Comparison of ENCODE assay signal across 18 cellular contexts in the genomic region with DNA sequence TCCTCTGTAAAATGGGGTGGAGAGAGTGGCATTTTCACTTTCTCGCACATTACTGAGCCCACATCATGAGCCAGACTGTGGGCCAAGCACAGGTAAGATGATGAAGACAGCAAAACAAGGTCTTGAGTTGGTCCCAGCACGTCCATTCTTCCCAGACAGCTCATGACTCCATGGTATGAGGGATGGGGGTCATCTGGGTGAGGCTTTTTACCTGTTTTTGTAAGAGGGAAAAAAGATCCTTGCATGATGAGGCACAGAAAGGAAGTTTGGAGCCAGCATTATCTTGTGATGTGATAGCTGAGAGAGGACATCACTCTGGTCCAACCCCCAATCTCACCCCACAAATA. TPM values are rescaled to one million over a fixed set of nuclear protein-coding genes. Genes with fewer than 3 reads are reported as not detected.
DNase-seq lines count a peak whose midpoint lies in the region; ATAC-seq, FAIRE-seq and TF ChIP-seq lines count a peak whose summit lies in the region.
"Had no signal": no experiment of that assay in that cellular context is flagged by ENCODE, and none has a peak within 500 bp of the region (broad histone marks: within the 10 kb centered on the region; RNA-seq: fewer than 3 reads in every experiment).

No MANE protein-coding gene starts in this region.

- TF ChIP-seq POLR2A in GM12892 (IDR thresholded peaks at IDR 0.05; ENCODE audit: low read depth, low read length) = no peak

- no peak overlapping the region for H3K23ac ChIP-seq in trophoblast cell (ENCODE audit: low read length)

- H4K8ac ChIP-seq in trophoblast cell (ENCODE audit: low read depth, low read length) = no peak overlapping the region

- H3K27ac ChIP-seq in coronary artery (peak overlapping the region; percentile 89 to 90), trophoblast cell (ENCODE audit: low read depth, low read length) (no peak overlapping the region)
- H3K27ac ChIP-seq: GM23248 had no signal

- H2AFZ ChIP-seq in trophoblast cell (ENCODE audit: insufficient read depth, low read length, poor library complexity) = no peak overlapping the region
- H2AFZ ChIP-seq: GM23248 had no signal

- no peak overlapping the region for H3K9ac ChIP-seq in trophoblast cell (ENCODE audit: low read length)
- H3K9ac ChIP-seq: GM23248 had no signal

- H2BK12ac ChIP-seq in trophoblast cell (ENCODE audit: low read length) = no peak overlapping the region

- no peaks in the 10 kb centered on the region for H3K27me3 ChIP-seq in trophoblast cell (ENCODE audit: insufficient read depth, low read length)
- H3K27me3 ChIP-seq: MG63 had no signal

- no peaks in the 10 kb centered on the region for H3K79me1 ChIP-seq in trophoblast cell (ENCODE audit: low read length)

- no peak overlapping the region for H3K4me2 ChIP-seq in trophoblast cell (ENCODE audit: low read length)

- no peak for FAIRE-seq in GM12892 (lab: Jason Lieb, UNC)
- FAIRE-seq: A204.1, GM19239 had no signal

- H3K4me1 ChIP-seq in trophoblast cell (ENCODE audit: control insufficient read depth in 1 of 2, insufficient read depth in 2 of 2, low read length in 2 of 2) = peaks cover 2 to 11% of the 10 kb centered on the region in 2 experiments

- H2BK120ac ChIP-seq in trophoblast cell (ENCODE audit: insufficient read depth, low read length, poor library complexity) = no peak overlapping the region

- ATAC-seq in Right ventricle myocardium inferior (no peak), left ventricle myocardium superior (no peak), HG02884 (IDR thresholded peaks at IDR 0.05; ENCODE audit: unreplicated experiment) (no peak), HG02588 (IDR thresholded peaks at IDR 0.05; ENCODE audit: unreplicated experiment) (no peak)

- H4K12ac ChIP-seq in trophoblast cell (ENCODE audit: low read depth, low read length) = no peak overlapping the region

- H3K4ac ChIP-seq in trophoblast cell (ENCODE audit: low read depth, low read length) = no peak overlapping the region

- no peak overlapping the region for H2BK5ac ChIP-seq in trophoblast cell (ENCODE audit: low read depth, low read length, poor library complexity)

- no peak overlapping the region for H3K14ac ChIP-seq in trophoblast cell (ENCODE audit: low read length)

- H3K4me3 ChIP-seq in coronary artery (no peak overlapping the region), trophoblast cell (ENCODE audit: low read depth, low read length) (no peak overlapping the region)
- H3K4me3 ChIP-seq: GM23248, MG63 had no signal

- whole genome bisulfite sequencing in trophoblast cell (ENCODE audit: extremely low coverage, insufficient coverage, insufficient read length) = no CpG with 5 or more reads among the region's 2 CpGs

- DNase-seq in Right ventricle myocardium inferior (ENCODE audit: missing footprints) (peak; percentile 11), left ventricle myocardium superior (no peak), coronary artery (ENCODE audit: low spot score) (no peak), trophoblast cell (peak; percentile 80 to 85), KG1 (lab: John Stamatoyannopoulos, UW) (no peak), GM12892 (ENCODE audit: insufficient read length) (no peak)
- DNase-seq: Calu3, GM23248, KBM-7, MG63, NCI-H1092 treated with DMSO at 0.1 percent for 48 hours, NCI-H187 treated with DMSO at 0.1 percent for 48 hours, NCI-H446 treated with DMSO at 0.1 percent for 48 hours, NCI-H748 treated with DMSO at 0.1 percent for 48 hours had no signal

- H3K79me2 ChIP-seq in trophoblast cell (ENCODE audit: control insufficient read depth, insufficient read depth, low read length, poor library complexity) = no peaks in the 10 kb centered on the region

- no peak for TF ChIP-seq CTCF in coronary artery (IDR thresholded peaks at IDR 0.05)

- no peak overlapping the region for H4K91ac ChIP-seq in trophoblast cell (ENCODE audit: low read depth, low read length)

- peaks cover 42 to 44% of the 10 kb centered on the region in 2 experiments for H3K36me3 ChIP-seq in trophoblast cell (ENCODE audit: control insufficient read depth in 1 of 2, insufficient read depth in 2 of 2, low read length in 2 of 2)
- H3K36me3 ChIP-seq: MG63 had no signal

- no peaks in the 10 kb centered on the region for H3K9me3 ChIP-seq in trophoblast cell (ENCODE audit: insufficient read depth, low read depth, low read length)
- H3K9me3 ChIP-seq: MG63 had no signal

- H2AK5ac ChIP-seq in trophoblast cell (ENCODE audit: low read length) = no peak overlapping the region

- no peak overlapping the region for H3K18ac ChIP-seq in trophoblast cell (ENCODE audit: low read length)

- intact Hi-C loops in Right ventricle myocardium inferior (cut with DNase I) (no loop called here), left ventricle myocardium superior (cut with micrococcal nuclease) (no loop called here)

RNA-seq across cellular contexts. Expression of a gene that starts 12.8 kb away (rescaled TPM):
- total RNA-seq in Right ventricle myocardium inferior (32.5 TPM), left ventricle myocardium superior (30.8 TPM)
- polyA plus RNA-seq in trophoblast cell (2013) = 39.7 and 40.3 TPM in 2 replicates
- polyA plus RNA-seq in GM12892 (2012; ENCODE audit: missing spikeins) = 5.1 TPM
- total RNA-seq: Calu3 had no signal

Comparison
In these comparisons a context has a peak if more than half of its experiments do, and no peak if none do; other contexts are left out.
1. DNase-seq: peak in Right ventricle myocardium inferior (single experiment) and trophoblast cell (2 of 2); none in left ventricle myocardium superior (single experiment), coronary artery (single experiment), KG1 (single experiment) and GM12892 (single experiment).